ENCODE assay signal across 14 cellular contexts in the genomic region with DNA sequence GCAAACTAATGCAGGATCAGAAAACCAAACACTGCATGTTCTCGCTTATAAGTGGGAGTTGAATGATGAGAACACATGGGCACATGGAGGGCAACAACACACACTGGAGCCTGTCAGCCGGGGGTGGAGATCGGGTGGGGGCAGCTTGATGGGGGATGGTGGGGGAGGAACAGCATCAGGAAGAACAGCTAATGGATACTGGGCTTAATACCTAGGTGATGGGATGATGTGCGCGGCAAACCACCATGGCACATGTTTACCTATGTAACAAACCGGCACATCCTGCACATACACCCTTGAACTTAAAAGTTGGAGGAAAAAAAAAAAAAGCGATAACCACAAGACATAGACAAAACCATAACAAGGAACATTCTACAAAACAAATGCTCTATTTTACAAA.
DNase-seq lines count a peak whose midpoint lies in the region; ATAC-seq lines count a peak whose summit lies in the region.
"Had no signal": no experiment of that assay in that cellular context is flagged by ENCODE, and none has a peak within 500 bp of the region (broad histone marks: within the 10 kb centered on the region; RNA-seq: fewer than 3 reads in every experiment).

No MANE protein-coding gene starts in this region.

- no peak for DNase-seq in activated naive CD4-positive, alpha-beta T cell treated with Interleukin-2 at 50 U/mL for 16 hours
- no peak for DNase-seq in T-helper 2 cell treated with Interferon-gamma antibody and Interleukin-4, amounts not matched to agents 5 μg/mL and 100 μg/mL, for 36 hours (ENCODE audit: low spot score)
- DNase-seq in central memory CD4-positive, alpha-beta T cell: peak; percentile 52
- no peak for DNase-seq in hepatic stellate cell (ENCODE audit: low spot score)
- DNase-seq: Caco-2, cortex of kidney, NCI-H187 treated with DMSO at 0.1 percent for 48 hours, NCI-H226, PC-9 had no signal

- peak overlapping the region; percentile 83 for H3K4me3 Mint-ChIP-seq in activated naive CD4-positive, alpha-beta T cell treated with anti-CD3 and anti-CD28 coated beads, Interleukin-2, amount 50 U/mL, for 24 hours
- H3K4me3 Mint-ChIP-seq in T-helper 2 cell treated with Interferon-gamma antibody and Interleukin-4, amounts not matched to agents 5 μg/mL and 100 μg/mL, for 36 hours: peak overlapping the region; percentile 55
- H3K4me3 Mint-ChIP-seq in stimulated activated naive CD8-positive, alpha-beta T cell treated with anti-CD3 and anti-CD28 coated beads, Interleukin-15, Interleukin-2, amounts not matched to agents 100 ng/mL and 50 ng/mL, for 24 hours: peak overlapping the region; percentile 61
- H3K4me3 Mint-ChIP-seq: neural progenitor cell had no signal

- H3K36me3 Mint-ChIP-seq in activated naive CD4-positive, alpha-beta T cell treated with anti-CD3 and anti-CD28 coated beads, Interleukin-2, amount 50 U/mL, for 24 hours: peaks cover 7% of the 10 kb centered on the region
- H3K36me3 Mint-ChIP-seq in T-helper 2 cell treated with Interferon-gamma antibody and Interleukin-4, amounts not matched to agents 5 μg/mL and 100 μg/mL, for 36 hours (ENCODE audit: low read depth): peaks cover 43% of the 10 kb centered on the region
- peaks cover 25% of the 10 kb centered on the region for H3K36me3 Mint-ChIP-seq in stimulated activated naive CD8-positive, alpha-beta T cell treated with anti-CD3 and anti-CD28 coated beads, Interleukin-15, Interleukin-2, amounts not matched to agents 100 ng/mL and 50 ng/mL, for 24 hours (ENCODE audit: low read depth)

- H3K27me3 Mint-ChIP-seq in activated naive CD4-positive, alpha-beta T cell treated with anti-CD3 and anti-CD28 coated beads, Interleukin-2, amount 50 U/mL, for 24 hours: no peaks in the 10 kb centered on the region
- no peaks in the 10 kb centered on the region for H3K27me3 Mint-ChIP-seq in T-helper 2 cell treated with Interferon-gamma antibody and Interleukin-4, amounts not matched to agents 5 μg/mL and 100 μg/mL, for 36 hours (ENCODE audit: low read depth)
- H3K27me3 Mint-ChIP-seq in stimulated activated naive CD8-positive, alpha-beta T cell treated with anti-CD3 and anti-CD28 coated beads, Interleukin-15, Interleukin-2, amounts not matched to agents 100 ng/mL and 50 ng/mL, for 24 hours: no peaks in the 10 kb centered on the region

- H3K4me1 Mint-ChIP-seq in activated naive CD4-positive, alpha-beta T cell treated with anti-CD3 and anti-CD28 coated beads, Interleukin-2, amount 50 U/mL, for 24 hours: peaks cover 47% of the 10 kb centered on the region
- H3K4me1 Mint-ChIP-seq in T-helper 2 cell treated with Interferon-gamma antibody and Interleukin-4, amounts not matched to agents 5 μg/mL and 100 μg/mL, for 36 hours (ENCODE audit: low read depth): peaks cover 12% of the 10 kb centered on the region
- peaks cover 38% of the 10 kb centered on the region for H3K4me1 Mint-ChIP-seq in stimulated activated naive CD8-positive, alpha-beta T cell treated with anti-CD3 and anti-CD28 coated beads, Interleukin-15, Interleukin-2, amounts not matched to agents 100 ng/mL and 50 ng/mL, for 24 hours (ENCODE audit: low read depth)
- H3K4me1 Mint-ChIP-seq: neural progenitor cell had no signal

- peak overlapping the region; percentile 83 for H3K27ac Mint-ChIP-seq in activated naive CD4-positive, alpha-beta T cell treated with anti-CD3 and anti-CD28 coated beads, Interleukin-2, amount 50 U/mL, for 24 hours
- H3K27ac Mint-ChIP-seq in T-helper 2 cell treated with Interferon-gamma antibody and Interleukin-4, amounts not matched to agents 5 μg/mL and 100 μg/mL, for 36 hours: peak overlapping the region; percentile 58
- peak overlapping the region; percentile 86 for H3K27ac Mint-ChIP-seq in stimulated activated naive CD8-positive, alpha-beta T cell treated with anti-CD3 and anti-CD28 coated beads, Interleukin-15, Interleukin-2, amounts not matched to agents 100 ng/mL and 50 ng/mL, for 24 hours
- H3K27ac Mint-ChIP-seq: neural progenitor cell had no signal

- H3K9me3 Mint-ChIP-seq in activated naive CD4-positive, alpha-beta T cell treated with anti-CD3 and anti-CD28 coated beads, Interleukin-2, amount 50 U/mL, for 24 hours: no peaks in the 10 kb centered on the region
- peaks cover 19% of the 10 kb centered on the region for H3K9me3 Mint-ChIP-seq in T-helper 2 cell treated with Interferon-gamma antibody and Interleukin-4, amounts not matched to agents 5 μg/mL and 100 μg/mL, for 36 hours
- H3K9me3 Mint-ChIP-seq in stimulated activated naive CD8-positive, alpha-beta T cell treated with anti-CD3 and anti-CD28 coated beads, Interleukin-15, Interleukin-2, amounts not matched to agents 100 ng/mL and 50 ng/mL, for 24 hours: no peaks in the 10 kb centered on the region

- ATAC-seq in HG03342 (IDR thresholded peaks at IDR 0.05; ENCODE audit: unreplicated experiment): no peak
- ATAC-seq: HCT116 had no signal
